Comparison of ENCODE assay signal across 8 cellular contexts in genomic region chr13:46668302-46668720, GRCh38.
A peak's percentile ranks its signal among the peaks of the same experiment; 100 is the strongest.
DNase-seq lines count a peak whose midpoint lies in the region; ATAC-seq and TF ChIP-seq lines count a peak whose summit lies in the region.

No MANE protein-coding gene starts in this region.

- H3K79me1 ChIP-seq in mesendoderm (ENCODE audit: low read length): peaks cover 4% of the 10 kb centered on the region

- no peak overlapping the region for H3K23ac ChIP-seq in mesendoderm (ENCODE audit: low read length)

- no peak overlapping the region for H4K8ac ChIP-seq in mesendoderm (ENCODE audit: low read depth, low read length)

- intact Hi-C loops in uterus (cut with DNase I; ENCODE audit: low total_unique reads): no loop called here

- ATAC-seq in GM18909 (IDR thresholded peaks at IDR 0.05; ENCODE audit: poor library complexity, unreplicated experiment): peak; percentile 15
- ATAC-seq in HG03571 (IDR thresholded peaks at IDR 0.05; ENCODE audit: unreplicated experiment): peak; percentile 19

- H3K79me2 ChIP-seq in mesendoderm (ENCODE audit: control insufficient read depth, insufficient read depth, low read length): no peaks in the 10 kb centered on the region

- in situ Hi-C loops in astrocyte of the cerebellum (cut with HindIII; ENCODE audit: low sequenced_read_pairs): no loop called here

- DNase-seq in AG09319 (ENCODE audit: extremely low read depth, low read depth) (peak; percentile 74), astrocyte of the cerebellum (ENCODE audit: low read depth) (peak; percentile 91), left kidney (ENCODE audit: low read depth, low spot score) (peak; percentile 28), uterus (peak; percentile 37 to 74), mesendoderm (no peak), NCI-H1105 (lab: John Stamatoyannopoulos, UW) (no peak)

- H4K5ac ChIP-seq in mesendoderm (ENCODE audit: low read length): no peak overlapping the region

- peaks cover 0 to 12% of the 10 kb centered on the region in 2 donors for H3K4me1 ChIP-seq in uterus
- H3K4me1 ChIP-seq in mesendoderm (ENCODE audit: control insufficient read depth, low read depth, low read length): peaks cover 13% of the 10 kb centered on the region

- no peak overlapping the region for H3K4me2 ChIP-seq in mesendoderm (ENCODE audit: low read length)

- H3K27ac ChIP-seq in uterus (peak overlapping the region; percentile 54 to 83), mesendoderm (ENCODE audit: low read depth, low read length) (no peak overlapping the region)

- no peak overlapping the region for H3K9ac ChIP-seq in mesendoderm (ENCODE audit: low read length)

- H2BK120ac ChIP-seq in mesendoderm (ENCODE audit: low read depth, low read length): no peak overlapping the region

- no peak for TF ChIP-seq CTCF in AG09319 (IDR thresholded peaks at IDR 0.05; ENCODE audit: low read depth, low read length)
- TF ChIP-seq CTCF in astrocyte of the cerebellum (IDR thresholded peaks at IDR 0.05; ENCODE audit: low read depth, low read length, missing control alignments): no peak
- TF ChIP-seq CTCF in uterus (IDR thresholded peaks at IDR 0.05): no peak

- no peak overlapping the region for H3K18ac ChIP-seq in mesendoderm (ENCODE audit: low read length)

- H2BK15ac ChIP-seq in mesendoderm (replicated peaks; ENCODE audit: low read depth): no peak overlapping the region

- H2BK5ac ChIP-seq in mesendoderm (ENCODE audit: low read length): no peak overlapping the region

- no peaks in the 10 kb centered on the region for H3K9me3 ChIP-seq in uterus

- H3K27me3 ChIP-seq in uterus (no peaks in the 10 kb centered on the region), mesendoderm (ENCODE audit: insufficient read depth, low read length, poor library complexity) (no peaks in the 10 kb centered on the region)

- H3K4me3 ChIP-seq in astrocyte of the cerebellum (ENCODE audit: low read depth, low read length) (peak overlapping the region; percentile 0), uterus (no peak overlapping the region), mesendoderm (ENCODE audit: low read length) (no peak overlapping the region)

- WGBS in mesendoderm (ENCODE audit: extremely low coverage, insufficient coverage, low lambda C conversion rate): no CpG with 5 or more reads among the region's 3 CpGs

- no peak for TF ChIP-seq POLR2A in uterus (IDR thresholded peaks at IDR 0.05)

- H3K4ac ChIP-seq in mesendoderm (ENCODE audit: low read depth, low read length): no peak overlapping the region

- H3K36me3 ChIP-seq in uterus: no peaks in the 10 kb centered on the region
- H3K36me3 ChIP-seq in mesendoderm (ENCODE audit: control insufficient read depth, insufficient read depth, low read length): no peaks in the 10 kb centered on the region

- no peak overlapping the region for H3K56ac ChIP-seq in mesendoderm (ENCODE audit: low read length)

- no peak overlapping the region for H2AK5ac ChIP-seq in mesendoderm (ENCODE audit: low read length)

Comparison
In these comparisons a context has a peak if more than half of its experiments do, and no peak if none do; other contexts are left out.
1. DNase-seq: peak in AG09319 (single experiment), astrocyte of the cerebellum (single experiment), left kidney (single experiment) and uterus (2 of 2); none in mesendoderm (single experiment) and NCI-H1105 (single experiment).